In the genomic region with DNA sequence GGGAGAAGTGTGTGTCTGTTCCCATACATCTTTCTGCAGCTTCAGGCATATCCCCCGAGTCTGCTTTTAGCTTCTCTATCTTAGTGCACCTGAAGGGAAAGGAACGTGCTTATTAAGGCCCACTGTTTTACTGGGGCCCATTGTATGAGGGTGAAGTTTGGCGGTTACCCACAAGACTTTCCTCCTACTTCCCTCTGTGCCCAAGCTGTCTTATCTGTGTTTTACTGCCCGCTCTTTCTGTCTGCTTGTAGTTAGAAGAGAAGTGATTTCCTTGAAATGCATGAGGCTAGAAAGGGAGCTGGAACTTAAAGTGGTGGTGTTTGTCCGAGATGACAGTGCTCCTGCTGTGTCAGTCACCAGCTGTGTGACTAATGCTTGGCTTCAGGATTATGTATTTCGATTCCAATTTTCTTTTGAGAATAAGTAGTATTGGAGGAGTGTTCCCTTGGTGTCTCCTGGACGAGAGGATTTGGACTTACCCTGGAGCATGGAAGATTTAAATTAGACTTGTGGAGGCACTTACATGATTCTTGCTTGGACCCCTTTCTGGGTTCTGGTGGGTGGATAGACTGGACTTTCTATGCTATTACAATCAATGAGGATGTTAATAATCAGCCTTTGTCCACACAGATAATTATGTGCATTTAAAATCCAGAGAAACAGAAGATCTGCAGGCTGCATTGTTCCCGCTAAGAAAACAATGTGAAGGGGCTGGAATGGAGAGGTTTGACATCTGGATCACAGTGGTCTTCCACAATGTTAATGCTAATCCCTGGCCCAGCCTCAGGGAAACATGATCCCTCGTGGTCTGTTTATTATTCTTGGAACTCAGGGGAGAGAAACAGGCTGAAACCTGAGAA, we compare ENCODE assay signal across 17 cellular contexts. TPM values are rescaled to one million over a fixed set of nuclear protein-coding genes. Genes with fewer than 3 reads are reported as not detected.
DNase-seq lines count a peak whose midpoint lies in the region; ATAC-seq and TF ChIP-seq lines count a peak whose summit lies in the region.
"Had no signal": no experiment of that assay in that cellular context is flagged by ENCODE, and none has a peak within 500 bp of the region (broad histone marks: within the 10 kb centered on the region; RNA-seq: fewer than 3 reads in every experiment).

No MANE protein-coding gene starts in this region.

- no peak for ATAC-seq in HG02852 (IDR thresholded peaks at IDR 0.05; ENCODE audit: unreplicated experiment)
- ATAC-seq in activated T-helper 17 cell treated with anti-CD3 and anti-CD28 coated beads, Interleukin-2, amount 50 U/mL, for 72 hours (replicated peaks), result no peak

- H3K27ac Mint-ChIP-seq in CD4-positive, alpha-beta memory T cell, result peak overlapping the region in 1 of 7 donors; percentile 74
- no peak overlapping the region for H3K27ac Mint-ChIP-seq in activated T-helper 17 cell treated with anti-CD3 and anti-CD28 coated beads, Interleukin-2, amount 50 U/mL, for 72 hours
- H3K27ac Mint-ChIP-seq: dendritic cell treated with granulocyte-macrophage colony-stimulating factor and Interleukin-4, amounts not matched to agents 40 ng/mL and 50 ng/mL, for 4 days had no signal

- H3K27me3 Mint-ChIP-seq in CD4-positive, alpha-beta memory T cell, result peaks cover 37 to 43% of the 10 kb centered on the region in 2 donors
- H3K27me3 Mint-ChIP-seq in activated T-helper 17 cell treated with anti-CD3 and anti-CD28 coated beads, Interleukin-2, amount 50 U/mL, for 72 hours, result peaks cover 46% of the 10 kb centered on the region

- no peak for TF ChIP-seq CTCF in AG04450 (IDR thresholded peaks at IDR 0.05; ENCODE audit: low read depth, low read length)
- no peak for TF ChIP-seq CTCF in HEK293 (tag by site-specific recombination; IDR thresholded peaks at IDR 0.05)
- no peak for TF ChIP-seq CTCF in brain microvascular endothelial cell (IDR thresholded peaks at IDR 0.05; ENCODE audit: low read depth, low read length, missing control alignments)

- H3K36me3 ChIP-seq in HEK293 (ENCODE audit: control insufficient read depth in 2 of 2, insufficient read depth in 1 of 2, low read length in 2 of 2) (no peaks in the 10 kb centered on the region), SJCRH30 (no peaks in the 10 kb centered on the region), brain microvascular endothelial cell (replicated peaks) (no peaks in the 10 kb centered on the region)
- H3K36me3 ChIP-seq in CD4-positive, alpha-beta memory T cell (ENCODE audit: insufficient read depth, low read length), result no peaks in the 10 kb centered on the region
- H3K36me3 ChIP-seq: left ventricle myocardium inferior had no signal

- H3K9me3 ChIP-seq in AG04450 (ENCODE audit: control insufficient read depth, insufficient read depth, low read length) (peaks cover 7% of the 10 kb centered on the region), HEK293 (ENCODE audit: control insufficient read depth, insufficient read depth, low read depth, low read length) (no peaks in the 10 kb centered on the region), SJCRH30 (replicated peaks) (no peaks in the 10 kb centered on the region; the same call in 1 of the 2 replicates)
- no peaks in the 10 kb centered on the region for H3K9me3 ChIP-seq in CD4-positive, alpha-beta memory T cell (ENCODE audit: control insufficient read depth in 1 of 2, low read length in 2 of 2)
- H3K9me3 ChIP-seq: left ventricle myocardium inferior had no signal

- H3K27ac ChIP-seq in AG04450 (ENCODE audit: low read depth, low read length), result no peak overlapping the region
- peak overlapping the region; percentile 22; the same call in 1 of the 2 replicates for H3K27ac ChIP-seq in HEK293 (ENCODE audit: extremely low read depth, low read depth, low read length)
- H3K27ac ChIP-seq in SJCRH30, result peak overlapping the region; percentile 12; the same call in 1 of the 2 replicates
- H3K27ac ChIP-seq in CD4-positive, alpha-beta memory T cell (ENCODE audit: low read depth, low read length), result no peak overlapping the region
- no peak overlapping the region for H3K27ac ChIP-seq in brain microvascular endothelial cell
- H3K27ac ChIP-seq: C4-2B, left ventricle myocardium inferior had no signal

- H3K4me1 ChIP-seq in HEK293 (ENCODE audit: control insufficient read depth, insufficient read depth, low read length) (peaks cover 18% of the 10 kb centered on the region), SJCRH30 (peaks cover 23% of the 10 kb centered on the region)
- H3K4me1 ChIP-seq in CD4-positive, alpha-beta memory T cell (ENCODE audit: insufficient read depth, low read length), result no peaks in the 10 kb centered on the region

- H3K27me3 ChIP-seq in AG04450 (ENCODE audit: control insufficient read depth, insufficient read depth, low read length) (peaks cover 43% of the 10 kb centered on the region), SJCRH30 (no peaks in the 10 kb centered on the region), brain microvascular endothelial cell (replicated peaks) (peaks cover 7% of the 10 kb centered on the region)
- H3K27me3 ChIP-seq in CD4-positive, alpha-beta memory T cell (ENCODE audit: insufficient read depth, low read length), result no peaks in the 10 kb centered on the region

- no peaks in the 10 kb centered on the region for H3K36me3 Mint-ChIP-seq in CD4-positive, alpha-beta memory T cell
- H3K36me3 Mint-ChIP-seq in activated T-helper 17 cell treated with anti-CD3 and anti-CD28 coated beads, Interleukin-2, amount 50 U/mL, for 72 hours (ENCODE audit: low read depth), result no peaks in the 10 kb centered on the region

- POLR2A ChIA-PET in AG04450 (lab: Yijun Ruan, JAX) (no interaction called here), HEK293 (lab: Yijun Ruan, JAX) (no interaction called here)
- POLR2A ChIA-PET in CD4-positive, alpha-beta memory T cell (lab: Charles Lee; ENCODE audit: partially characterized antibody), result no interaction called here

- H3K4me1 Mint-ChIP-seq in CD4-positive, alpha-beta memory T cell, result peaks cover 2 to 14% (median 5%) of the 10 kb centered on the region in 4 donors
- H3K4me1 Mint-ChIP-seq in activated T-helper 17 cell treated with anti-CD3 and anti-CD28 coated beads, Interleukin-2, amount 50 U/mL, for 72 hours, result no peaks in the 10 kb centered on the region

- H3K4me3 ChIP-seq in AG04450 (ENCODE audit: low read depth, low read length) (no peak overlapping the region), HEK293 (ENCODE audit: low read depth, low read length) (no peak overlapping the region), SJCRH30 (no peak overlapping the region), brain microvascular endothelial cell (ENCODE audit: low read depth, low read length) (no peak overlapping the region)
- no peak overlapping the region for H3K4me3 ChIP-seq in CD4-positive, alpha-beta memory T cell (ENCODE audit: low read length in 2 of 2)
- H3K4me3 ChIP-seq: left ventricle myocardium inferior had no signal

- CTCF ChIA-PET in AG04450 (lab: Charles Lee), result interaction anchor here (1.1 to 3.0 kb wide), 2 partner anchors 17 to 19 kb away, joined by 3 to 15 read pairs; no protein-coding TSS in a partner anchor
- CTCF ChIA-PET in HEK293 (lab: Yijun Ruan, JAX), result interaction anchor here (0.6 to 2.2 kb wide), 10 partner anchors 7 to 117 kb away, joined by 3 to 7 read pairs (median 4); no protein-coding TSS in a partner anchor
- CTCF ChIA-PET in CD4-positive, alpha-beta memory T cell (lab: Charles Lee; ENCODE audit: partially characterized antibody), result no interaction called here

- DNase-seq in AG04450 (ENCODE audit: low read depth, low spot score), result peak; percentile 47
- DNase-seq in SJCRH30, result peak; percentile 65 to 83
- DNase-seq in globus pallidus (ENCODE audit: low spot score), result peak; percentile 76
- DNase-seq in CD4-positive, alpha-beta memory T cell, result no peak
- no peak for DNase-seq in brain microvascular endothelial cell
- DNase-seq: activated effector memory CD4-positive, alpha-beta T cell treated with Interleukin-2 at 50 U/mL for 16 hours; glutamatergic neuron; GOT3; left ventricle myocardium inferior; NCI-H1048; occipital lobe had no signal

- intact Hi-C loops in CD4-positive, alpha-beta memory T cell (cut with micrococcal nuclease), result no loop called here

- in situ Hi-C loops in brain microvascular endothelial cell (cut with HindIII; ENCODE audit: low pct_ligation_motif_present, low sequenced_read_pairs), result no loop called here

- H3K4me3 Mint-ChIP-seq in CD4-positive, alpha-beta memory T cell, result peak overlapping the region in 1 of 8 donors; percentile 1
- no peak overlapping the region for H3K4me3 Mint-ChIP-seq in activated T-helper 17 cell treated with anti-CD3 and anti-CD28 coated beads, Interleukin-2, amount 50 U/mL, for 72 hours
- H3K4me3 Mint-ChIP-seq: dendritic cell treated with granulocyte-macrophage colony-stimulating factor and Interleukin-4, amounts not matched to agents 40 ng/mL and 50 ng/mL, for 4 days had no signal

- H3K9me3 Mint-ChIP-seq in CD4-positive, alpha-beta memory T cell, result no peaks in the 10 kb centered on the region
- no peaks in the 10 kb centered on the region for H3K9me3 Mint-ChIP-seq in activated T-helper 17 cell treated with anti-CD3 and anti-CD28 coated beads, Interleukin-2, amount 50 U/mL, for 72 hours
- H3K9me3 Mint-ChIP-seq: dendritic cell treated with granulocyte-macrophage colony-stimulating factor and Interleukin-4, amounts not matched to agents 40 ng/mL and 50 ng/mL, for 4 days had no signal

TF ChIP-seq in HEK293, 187 proteins besides CTCF, POLR2A, EP300 and RAD21 (continues in another document):
- TF ChIP-seq ZNF239 (tag by site-specific recombination; IDR thresholded peaks at IDR 0.05) (no peak), ZNF549 (tag by site-specific recombination; IDR thresholded peaks at IDR 0.05) (no peak), ZNF664 (tag by site-specific recombination; IDR thresholded peaks at IDR 0.05) (no peak)

RNA-seq across cellular contexts. Expression of gene KRT86, which starts 13.9 kb away (rescaled TPM):
- polyA plus RNA-seq in AG04450 (2011; rRNA removed), result 0.04 TPM in 1 of 2 replicates, not detected in the other
- not detected in 2 replicates for polyA minus RNA-seq in AG04450 (2011; rRNA and poly(A)+ RNA removed)
- 0.25 and 0.30 TPM in 2 replicates for total RNA-seq in SJCRH30 (2014; rRNA removed; shearing (Covaris generic))
- not detected for total RNA-seq in CD4-positive, alpha-beta memory T cell
- not detected for polyA plus RNA-seq in CD4-positive, alpha-beta memory T cell
- total RNA-seq in activated T-helper 17 cell treated with anti-CD3 and anti-CD28 coated beads, Interleukin-2, amount 50 U/mL, for 72 hours, result 1 to 10 TPM in 1 of 2 donors, under 1 TPM in 1; 0.56 to 2.1 TPM
- total RNA-seq: left ventricle myocardium inferior, OCI-LY7 had no signal

RNA-seq across cellular contexts. Expression of gene KRT7, which starts 27.5 kb away (rescaled TPM):
- polyA plus RNA-seq in AG04450 (2011; rRNA removed), result 1.0 and 4.6 TPM in 2 replicates
- 0.60 and 1.1 TPM in 2 replicates for polyA minus RNA-seq in AG04450 (2011; rRNA and poly(A)+ RNA removed)
- 1.5 and 2.8 TPM in 2 replicates for total RNA-seq in SJCRH30 (2014; rRNA removed; shearing (Covaris generic))
- not detected for total RNA-seq in CD4-positive, alpha-beta memory T cell
- not detected for polyA plus RNA-seq in CD4-positive, alpha-beta memory T cell
- total RNA-seq in activated T-helper 17 cell treated with anti-CD3 and anti-CD28 coated beads, Interleukin-2, amount 50 U/mL, for 72 hours, result 10 to 100 TPM in 1 of 2 donors, 1 to 10 TPM in 1; 7.6 to 12.5 TPM
- total RNA-seq: left ventricle myocardium inferior, occipital lobe, OCI-LY7 had no signal

RNA-seq across cellular contexts. Expression of gene KRT81, which starts 30.8 kb away (rescaled TPM):
- polyA plus RNA-seq in AG04450 (2011; rRNA removed), result 0.24 and 2.3 TPM in 2 replicates
- polyA minus RNA-seq in AG04450 (2011; rRNA and poly(A)+ RNA removed), result 0.23 and 0.39 TPM in 2 replicates
- total RNA-seq in SJCRH30 (2014; rRNA removed; shearing (Covaris generic)), result 0.06 TPM in 1 of 2 replicates, not detected in the other
- total RNA-seq in CD4-positive, alpha-beta memory T cell, result not detected
- polyA plus RNA-seq in CD4-positive, alpha-beta memory T cell, result not detected
- total RNA-seq in activated T-helper 17 cell treated with anti-CD3 and anti-CD28 coated beads, Interleukin-2, amount 50 U/mL, for 72 hours, result not detected
- total RNA-seq: left ventricle myocardium inferior, occipital lobe, OCI-LY7 had no signal

Comparison
In these comparisons a context has a peak if more than half of its experiments do, and no peak if none do; other contexts are left out.
1. DNase-seq: peak in AG04450 (single experiment), SJCRH30 (2 of 2) and globus pallidus (single experiment); none in CD4-positive, alpha-beta memory T cell (0 of 5) and brain microvascular endothelial cell (single experiment).
2. H3K27ac ChIP-seq: peak in HEK293 (single experiment) and SJCRH30 (single experiment); none in AG04450 (single experiment), CD4-positive, alpha-beta memory T cell (single experiment) and brain microvascular endothelial cell (single experiment).